11 cellular contexts compared by ENCODE assay signal in genomic region chrX:138756234-138756633, GRCh38. TPM values are rescaled to one million over a fixed set of nuclear protein-coding genes. Genes with fewer than 3 reads are reported as not detected.
DNase-seq lines count a peak whose midpoint lies in the region; ATAC-seq and TF ChIP-seq lines count a peak whose summit lies in the region.
"Had no signal": no experiment of that assay in that cellular context is flagged by ENCODE, and none has a peak within 500 bp of the region (broad histone marks: within the 10 kb centered on the region; RNA-seq: fewer than 3 reads in every experiment).

No MANE protein-coding gene starts in this region.

- H3K4me1 ChIP-seq in adrenal gland (replicated peaks in 1 of 2) (no peaks in the 10 kb centered on the region), tibial artery (no peaks in the 10 kb centered on the region)

- H3K4me3 ChIP-seq in adrenal gland: no peak overlapping the region
- no peak overlapping the region for H3K4me3 ChIP-seq in tibial artery

- no peak for ATAC-seq in GM18511 (IDR thresholded peaks at IDR 0.05; ENCODE audit: unreplicated experiment)

- peak; percentile 4 for DNase-seq in NCI-H146 (lab: John Stamatoyannopoulos, UW)
- no peak for DNase-seq in NCI-H146 treated with DMSO at 0.1 percent for 48 hours (lab: John Stamatoyannopoulos, UW; ENCODE audit: unreplicated experiment)
- DNase-seq in adrenal gland: peak; percentile 19 to 53 (median 25)
- peak; percentile 92 for DNase-seq in islet precursor cell
- DNase-seq in tibial artery: peak; percentile 23 to 58
- no peak for DNase-seq in NK-92 (lab: John Stamatoyannopoulos, UW; ENCODE audit: unreplicated experiment)
- no peak for DNase-seq in glomerular visceral epithelial cell (ENCODE audit: extremely low spot score)
- DNase-seq: activated CD4-positive, alpha-beta T cell treated with anti-CD3 and anti-CD28 coated beads, Interleukin-2, amount 10 ng/mL, durations not matched to agents 7 days and 5 days; cortex of kidney; NCI-H2029 treated with DMSO at 0.1 percent for 48 hours had no signal

- H3K27ac ChIP-seq in adrenal gland: no peak overlapping the region
- H3K27ac ChIP-seq in tibial artery: no peak overlapping the region

- H3K27me3 ChIP-seq in adrenal gland (peaks cover 34% of the 10 kb centered on the region), tibial artery (no peaks in the 10 kb centered on the region)

- H3K36me3 ChIP-seq in adrenal gland (replicated peaks in 1 of 2) (no peaks in the 10 kb centered on the region), tibial artery (no peaks in the 10 kb centered on the region)

- WGBS in adrenal gland, 4 donors: 0 to 33% (median 11%) methylated on average over 2 of the region's 2 CpGs; no CpG with 5 or more reads in 1 of the 4 donors

- TF ChIP-seq POLR2A in adrenal gland (IDR thresholded peaks at IDR 0.05): no peak

- TF ChIP-seq CTCF in adrenal gland (IDR thresholded peaks at IDR 0.05) (peak in 2 of 6 experiments; percentile 9 to 13), tibial artery (IDR thresholded peaks at IDR 0.05) (peak in 1 of 2 experiments; percentile 8)

- H3K9me3 ChIP-seq in adrenal gland (replicated peaks in 1 of 3) (no peaks in the 10 kb centered on the region), tibial artery (no peaks in the 10 kb centered on the region)

- intact Hi-C loops in adrenal gland (cut with DNase I) (no loop called here), tibial artery (cut with DNase I; ENCODE audit: low total_unique reads) (no loop called here)

RNA-seq across cellular contexts. Expression of gene FGF13, which starts 44.7 kb away (rescaled TPM):
- total RNA-seq in adrenal gland: 10 to 100 TPM in 1 of 8 donors, 1 to 10 TPM in 7; 1.6 to 13.4 (median 2.4) TPM
- 1 to 10 TPM in 2 of 3 donors, under 1 TPM in 1; 0.48 to 2.6 (median 1.4) TPM for polyA plus RNA-seq in adrenal gland
- total RNA-seq: activated CD4-positive, alpha-beta T cell treated with anti-CD3 and anti-CD28 coated beads, Interleukin-2, amount 10 ng/mL, durations not matched to agents 7 days and 5 days had no signal

Comparison
In these comparisons a context has a peak if more than half of its experiments do, and no peak if none do; other contexts are left out.
1. DNase-seq: peak in NCI-H146 (single experiment), adrenal gland (7 of 7), islet precursor cell (single experiment) and tibial artery (2 of 2); none in NCI-H146 treated with DMSO at 0.1 percent for 48 hours (single experiment), NK-92 (single experiment) and glomerular visceral epithelial cell (single experiment).